Comparison of ENCODE assay signal across 1 cellular context in genomic region chr2:42967959-42968674, GRCh38.
TF ChIP-seq lines count a peak whose summit lies in the region.

No MANE protein-coding gene starts in this region.

TF ChIP-seq in K562, 482 proteins besides CTCF, POLR2A, EP300 and RAD21 (continued from another document and continues in another):
- TF ChIP-seq ADNP (tag; IDR thresholded peaks at IDR 0.05) (no peak), CXXC5 (CRISPR knock-in tag; IDR thresholded peaks at IDR 0.05) (peak; percentile 65), ARNT (IDR thresholded peaks at IDR 0.05) (peak in 1 of 2 experiments; percentile 65; a peak in 1 of 4 replicates), KLF6 (CRISPR knock-in tag; IDR thresholded peaks at IDR 0.05; ENCODE audit: borderline replicate concordance) (peak; percentile 13; the same call in 1 of the 2 replicates), KAT8 (IDR thresholded peaks at IDR 0.05; ENCODE audit: low read depth) (no peak), LEF1 (IDR thresholded peaks at IDR 0.05) (no peak; the same call in 1 of the 2 replicates), TCF7L2 (IDR thresholded peaks at IDR 0.05; ENCODE audit: low read depth, low read length) (no peak), ATF7 (IDR thresholded peaks at IDR 0.05) (peak; percentile 61; the same call in 1 of the 2 replicates), TRIM28 (IDR thresholded peaks at IDR 0.05) (0 out of 2 replicates have a peak, but pooled peaks have one; percentile 13), EZH2 (IDR thresholded peaks at IDR 0.05; ENCODE audit: borderline replicate concordance, low read depth, low read length) (no peak), TCF15 (CRISPR knock-in tag; IDR thresholded peaks at IDR 0.05) (no peak), ZNF449 (CRISPR knock-in tag; IDR thresholded peaks at IDR 0.05) (peak; percentile 15), MGA (IDR thresholded peaks at IDR 0.05) (peak; percentile 93), RCOR1 (IDR thresholded peaks at IDR 0.05; ENCODE audit: borderline replicate concordance in 1 of 2, low read depth in 2 of 2, low read length in 2 of 2) (peak in 1 of 2 experiments; percentile 69; a peak in 1 of 4 replicates), ZNF407 (IDR thresholded peaks at IDR 0.05; ENCODE audit: low read depth) (no peak), ZNF778 (CRISPR knock-in tag; IDR thresholded peaks at IDR 0.05) (no peak), ZNF79 (CRISPR knock-in tag; IDR thresholded peaks at IDR 0.05; ENCODE audit: low read depth) (no peak), KLF10 (CRISPR knock-in tag; IDR thresholded peaks at IDR 0.05) (no peak), DMBX1 (CRISPR knock-in tag; IDR thresholded peaks at IDR 0.05; ENCODE audit: borderline replicate concordance) (peak; percentile 56), MLLT1 (IDR thresholded peaks at IDR 0.05) (peak in 1 of 2 experiments; percentile 54; a peak in 1 of 4 replicates), ZNF347 (CRISPR knock-in tag; IDR thresholded peaks at IDR 0.05; ENCODE audit: low read depth) (no peak), NFIC (IDR thresholded peaks at IDR 0.05) (peak; percentile 96), MYBL2 (IDR thresholded peaks at IDR 0.05; ENCODE audit: low read depth) (no peak), MYBL2 (CRISPR knock-in tag; IDR thresholded peaks at IDR 0.05; ENCODE audit: borderline replicate concordance) (no peak), ZBTB26 (CRISPR knock-in tag; IDR thresholded peaks at IDR 0.05) (peak; percentile 68; the same call in 1 of the 2 replicates), JUN (IDR thresholded peaks at IDR 0.05; ENCODE audit: borderline replicate concordance, low read depth, low read length) (0 out of 2 replicates have a peak, but pooled peaks have one; percentile 5), JUN (CRISPR knock-in tag; IDR thresholded peaks at IDR 0.05; ENCODE audit: borderline replicate concordance) (no peak), ESRRA (IDR thresholded peaks at IDR 0.05; ENCODE audit: borderline replicate concordance, low read depth) (no peak; the same call in 1 of the 2 replicates), KLF1 (tag; IDR thresholded peaks at IDR 0.05) (peak; percentile 27; the same call in 1 of the 2 replicates), PHF21A (IDR thresholded peaks at IDR 0.05; ENCODE audit: borderline replicate concordance, low read depth) (no peak), PTTG1 (tag; IDR thresholded peaks at IDR 0.05; ENCODE audit: low read depth) (no peak), ZNF436 (CRISPR knock-in tag; IDR thresholded peaks at IDR 0.05) (no peak)
